ENCODE assay signal across 1 cellular context in genomic region chr4:40516651-40517050, GRCh38.
TF ChIP-seq lines count a peak whose summit lies in the region.

No MANE protein-coding gene starts in this region.

TF ChIP-seq in GM12878, 131 proteins besides CTCF, POLR2A, EP300 and RAD21 (continued from another document):
- TF ChIP-seq NR2F1 (conservative IDR thresholded peaks at IDR 0.05) (peak; percentile 71), SRF (IDR thresholded peaks at IDR 0.05; ENCODE audit: low read depth in 2 of 2, low read length in 2 of 2) (no peak), SPI1 (IDR thresholded peaks at IDR 0.05; ENCODE audit: borderline replicate concordance, insufficient read depth, low read depth, low read length) (no peak), BHLHE40 (IDR thresholded peaks at IDR 0.05; ENCODE audit: borderline replicate concordance in 1 of 2, low read depth in 2 of 2, low read length in 1 of 2) (peak in 1 of 2 experiments; percentile 18; a peak in 1 of 4 replicates)
